ENCODE assay signal across 29 cellular contexts in the genomic region with DNA sequence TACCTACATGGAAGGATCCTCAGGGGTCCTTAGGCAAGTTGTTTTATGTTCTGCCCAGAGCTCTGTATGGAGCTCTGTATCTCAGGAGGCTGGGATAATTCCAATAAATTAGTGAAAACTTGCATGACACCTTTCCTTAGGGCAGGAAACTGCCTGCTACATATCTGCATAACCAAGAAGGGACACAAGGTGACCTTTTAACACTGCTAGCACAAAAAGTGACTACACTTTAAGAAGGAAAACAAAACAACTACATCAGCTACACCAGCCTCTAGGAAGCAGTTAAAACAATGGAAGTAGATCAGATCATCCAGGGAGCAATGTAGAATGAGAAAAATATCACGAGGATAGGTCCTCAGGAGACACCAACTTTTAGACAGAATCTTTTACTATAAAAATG.
"Had no signal": no experiment of that assay in that cellular context is flagged by ENCODE, and none has a peak within 500 bp of the region (broad histone marks: within the 10 kb centered on the region; RNA-seq: fewer than 3 reads in every experiment).

No MANE protein-coding gene starts in this region.

- H3K27ac Mint-ChIP-seq: activated CD4-positive, alpha-beta T cell treated with anti-CD3 and anti-CD28 coated beads, Interleukin-2, amount 10 ng/mL, durations not matched to agents 24 days and 14 days; activated CD8-positive, alpha-beta T cell treated with anti-CD3 and anti-CD28 coated beads for 36 hours; activated naive CD8-positive, alpha-beta T cell treated with anti-CD3 and anti-CD28 coated beads for 36 hours; activated T-cell treated with anti-CD3 and anti-CD28 coated beads, Interleukin-2, amount 50 U/mL, for 72 hours; activated T-helper 17 cell treated with anti-CD3 and anti-CD28 coated beads, Interleukin-2, amount 50 U/mL, for 72 hours had no signal

- H3K4me1 ChIP-seq: ascending aorta, SJCRH30 had no signal

- H3K9ac ChIP-seq: KMS-11 had no signal

- H3K27me3 ChIP-seq: ascending aorta, cardiac muscle cell, SJCRH30 had no signal

- H3K27me3 Mint-ChIP-seq: activated naive CD8-positive, alpha-beta T cell treated with anti-CD3 and anti-CD28 coated beads for 36 hours; activated T-helper 17 cell treated with anti-CD3 and anti-CD28 coated beads, Interleukin-2, amount 50 U/mL, for 72 hours; central memory CD8-positive, alpha-beta T cell had no signal

- H3K27ac ChIP-seq: ascending aorta, cardiac muscle cell, KMS-11, SJCRH30, SK-N-MC, WERI-Rb-1 had no signal

- ATAC-seq: activated CD8-positive, alpha-beta T cell treated with anti-CD3 and anti-CD28 coated beads for 36 hours; activated T-cell treated with anti-CD3 and anti-CD28 coated beads, Interleukin-2, amount 50 U/mL, for 72 hours; activated T-helper 17 cell treated with anti-CD3 and anti-CD28 coated beads, Interleukin-2, amount 50 U/mL, for 72 hours; Panc1 had no signal

- H3K4me3 Mint-ChIP-seq: activated CD4-positive, alpha-beta T cell treated with anti-CD3 and anti-CD28 coated beads, Interleukin-2, amount 10 ng/mL, durations not matched to agents 24 days and 14 days; activated CD8-positive, alpha-beta T cell treated with anti-CD3 and anti-CD28 coated beads for 36 hours; activated naive CD8-positive, alpha-beta T cell treated with anti-CD3 and anti-CD28 coated beads for 36 hours; activated T-cell treated with anti-CD3 and anti-CD28 coated beads, Interleukin-2, amount 50 U/mL, for 72 hours; activated T-helper 17 cell treated with anti-CD3 and anti-CD28 coated beads, Interleukin-2, amount 50 U/mL, for 72 hours; central memory CD8-positive, alpha-beta T cell had no signal

- H3K4me1 Mint-ChIP-seq: central memory CD8-positive, alpha-beta T cell had no signal

- H3K36me3 Mint-ChIP-seq: activated naive CD8-positive, alpha-beta T cell treated with anti-CD3 and anti-CD28 coated beads for 36 hours had no signal

- H3K36me3 ChIP-seq: ascending aorta, cardiac muscle cell, SJCRH30, WERI-Rb-1 had no signal

- H3K9me3 ChIP-seq: ascending aorta, SJCRH30 had no signal

- DNase-seq: activated CD4-positive, alpha-beta T cell treated with anti-CD3 and anti-CD28 coated beads for 1 hour; activated CD4-positive, alpha-beta T cell treated with anti-CD3 and anti-CD28 coated beads, Interleukin-2, amount 10 ng/mL, durations not matched to agents 24 days and 14 days; activated CD4-positive, alpha-beta T cell treated with anti-CD3 and anti-CD28 coated beads, Interleukin-2, amount 50 U/mL, for 4 hours; activated CD4-positive, CD25-positive, alpha-beta regulatory T cell; activated CD8-positive, alpha-beta T cell treated with anti-CD3 and anti-CD28 coated beads for 36 hours; activated effector memory CD4-positive, alpha-beta T cell treated with anti-CD3 and anti-CD28 coated beads, Interleukin-2, amount 50 U/mL, for 16 hours; activated naive CD4-positive, alpha-beta T cell; activated naive CD4-positive, alpha-beta T cell treated with anti-CD3 and anti-CD28 coated beads, Interleukin-2, amount 50 U/mL, for 16 hours; activated naive CD8-positive, alpha-beta T cell treated with anti-CD3 and anti-CD28 coated beads for 36 hours; activated T-cell treated with anti-CD3 and anti-CD28 coated beads, Interleukin-2, amount 50 U/mL, for 1 hour; activated T-cell treated with anti-CD3 and anti-CD28 coated beads, Interleukin-2, amount 50 U/mL, for 72 hours; amniotic stem cell; NCI-H1105; NCI-H1436; NCI-H1694; NCI-H2029; NCI-H345; NCI-H524 treated with DMSO at 0.1 percent for 48 hours; SHP77; SJCRH30; T1000; WERI-Rb-1 had no signal

- H3K4me2 ChIP-seq: KMS-11 had no signal

- H3K9me3 Mint-ChIP-seq: activated CD4-positive, alpha-beta T cell treated with anti-CD3 and anti-CD28 coated beads, Interleukin-2, amount 10 ng/mL, durations not matched to agents 24 days and 14 days; activated CD8-positive, alpha-beta T cell treated with anti-CD3 and anti-CD28 coated beads for 36 hours; activated naive CD8-positive, alpha-beta T cell treated with anti-CD3 and anti-CD28 coated beads for 36 hours; activated T-cell treated with anti-CD3 and anti-CD28 coated beads, Interleukin-2, amount 50 U/mL, for 72 hours; activated T-helper 17 cell treated with anti-CD3 and anti-CD28 coated beads, Interleukin-2, amount 50 U/mL, for 72 hours; central memory CD8-positive, alpha-beta T cell had no signal

- H3K4me3 ChIP-seq: ascending aorta, cardiac muscle cell, SJCRH30, SK-N-MC had no signal
